In the genomic region with DNA sequence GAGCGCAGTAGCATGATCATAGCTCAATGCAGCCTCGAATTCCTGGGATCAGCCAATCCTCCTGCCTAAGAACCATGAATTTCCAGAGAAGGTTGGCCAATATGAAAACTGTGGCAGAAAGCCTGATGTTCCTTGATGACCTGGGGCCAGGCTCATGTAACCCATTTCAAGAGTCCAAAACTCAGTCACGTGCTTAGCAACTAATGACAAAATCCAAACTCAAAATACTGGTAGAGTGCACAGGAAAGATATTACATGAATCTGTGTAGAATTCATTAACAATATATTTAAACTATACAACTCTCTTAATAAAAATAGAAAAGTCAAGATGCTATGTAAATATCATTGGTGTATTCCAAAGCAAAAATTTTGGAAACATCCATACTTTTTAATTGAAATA, we compare ENCODE assay signal across 7 cellular contexts.
"Had no signal": no experiment of that assay in that cellular context is flagged by ENCODE, and none has a peak within 500 bp of the region (broad histone marks: within the 10 kb centered on the region; RNA-seq: fewer than 3 reads in every experiment).

No MANE protein-coding gene starts in this region.

- H3K9ac ChIP-seq: KMS-11 had no signal

- ATAC-seq: K562 had no signal

- H3K4me2 ChIP-seq: KMS-11 had no signal

- FAIRE-seq: HTR-8/SVneo, K562 had no signal

- H3K4me3 ChIP-seq: K562 had no signal

- H3K27ac ChIP-seq: HL-60, KMS-11 had no signal

- DNase-seq: IMR-90, KBM-7, KG1 had no signal
